Comparison of ENCODE assay signal across 35 cellular contexts in the genomic region with DNA sequence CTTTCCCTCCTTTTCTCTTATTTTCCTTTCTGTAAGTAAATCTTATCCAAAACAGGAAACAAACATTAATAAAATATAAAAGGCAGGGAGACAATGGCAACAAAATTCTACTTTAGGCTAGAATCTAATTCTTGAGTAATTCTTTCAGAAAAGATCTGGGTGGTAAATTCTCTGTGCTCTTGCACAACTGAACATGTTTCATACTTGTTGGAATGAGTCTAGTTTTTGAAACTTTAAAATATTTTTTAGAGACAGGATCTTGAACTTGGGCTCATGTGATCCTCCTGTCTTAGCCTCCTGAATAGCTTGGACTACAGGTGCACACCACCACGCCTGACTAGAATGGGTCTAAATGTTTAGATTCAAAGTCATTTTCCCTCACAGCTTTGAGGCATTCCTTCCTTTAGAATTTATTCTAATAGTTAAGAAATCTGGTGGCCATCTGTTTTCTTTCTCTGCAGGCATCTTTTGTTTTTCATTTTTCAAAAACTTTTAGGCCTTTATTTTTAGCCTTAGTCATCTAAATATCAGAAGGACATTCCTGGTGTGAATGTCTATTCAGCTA.
DNase-seq lines count a peak whose midpoint lies in the region; ATAC-seq, FAIRE-seq and TF ChIP-seq lines count a peak whose summit lies in the region.
"Had no signal": no experiment of that assay in that cellular context is flagged by ENCODE, and none has a peak within 500 bp of the region (broad histone marks: within the 10 kb centered on the region; RNA-seq: fewer than 3 reads in every experiment).

No MANE protein-coding gene starts in this region.

- H3K36me3 ChIP-seq in SK-N-SH (replicated peaks in 1 of 2; ENCODE audit: control insufficient read depth in 1 of 2, insufficient read depth in 2 of 2, low read length in 1 of 2) (no peaks in the 10 kb centered on the region), astrocyte (ENCODE audit: insufficient read depth, low read length) (no peaks in the 10 kb centered on the region), small intestine (ENCODE audit: control insufficient read depth in 2 of 2, insufficient read depth in 2 of 2, low read length in 2 of 2) (no peaks in the 10 kb centered on the region), MM.1S (replicated peaks; ENCODE audit: insufficient read depth, low read length) (no peaks in the 10 kb centered on the region), GM23338 (ENCODE audit: insufficient read depth) (no peaks in the 10 kb centered on the region)
- H3K36me3 ChIP-seq: esophagus muscularis mucosa, left lung, neural progenitor cell, SJSA1, vagina had no signal

- peaks cover 2% of the 10 kb centered on the region for H3K9me3 Mint-ChIP-seq in astrocyte (ENCODE audit: unreplicated experiment)
- H3K9me3 Mint-ChIP-seq in GM23338: peaks cover 11% of the 10 kb centered on the region; the same call in 1 of the 3 replicates
- H3K9me3 Mint-ChIP-seq: activated naive CD4-positive, alpha-beta T cell treated with anti-CD3 and anti-CD28 coated beads, Interleukin-2, amount 50 U/mL, for 24 hours; neural progenitor cell had no signal

- FAIRE-seq in astrocyte (lab: Jason Lieb, UNC) (no peak), small intestine (lab: Jason Lieb, UNC) (peak; percentile 15)
- FAIRE-seq: bronchial epithelial cell, D721Med, GM12878, RCC 7860 had no signal

- H3K36me3 Mint-ChIP-seq in astrocyte (ENCODE audit: low read depth, unreplicated experiment) (peaks cover 3% of the 10 kb centered on the region), GM23338 (ENCODE audit: low read depth) (peaks cover 12% of the 10 kb centered on the region)

- H3K27ac ChIP-seq in SK-N-SH (ENCODE audit: low read depth in 2 of 2, low read length in 1 of 2) (no peak overlapping the region), astrocyte (ENCODE audit: low read depth, low read length) (no peak overlapping the region), small intestine (ENCODE audit: low read depth in 1 of 2, low read length in 1 of 2) (no peak overlapping the region), MM.1S (ENCODE audit: low read length) (no peak overlapping the region), GM23338 (ENCODE audit: low read depth) (no peak overlapping the region)
- H3K27ac ChIP-seq: esophagus muscularis mucosa, left lung, neural progenitor cell, parathyroid adenoma, SJSA1, spleen, vagina had no signal

- no peak for TF ChIP-seq RAD21 in SK-N-SH (IDR thresholded peaks at IDR 0.05; ENCODE audit: low read length)

- no peak for TF ChIP-seq EP300 in SK-N-SH (IDR thresholded peaks at IDR 0.05; ENCODE audit: borderline replicate concordance in 1 of 2, low read depth in 1 of 2, low read length in 1 of 2)

- no peaks in the 10 kb centered on the region for H3K27me3 Mint-ChIP-seq in astrocyte (ENCODE audit: low read depth, unreplicated experiment)
- H3K27me3 Mint-ChIP-seq in GM23338 (ENCODE audit: insufficient read depth, low read depth, poor library complexity): no peaks in the 10 kb centered on the region
- H3K27me3 Mint-ChIP-seq: activated CD4-positive, alpha-beta T cell treated with anti-CD3 and anti-CD28 coated beads, Interleukin-2, amount 10 ng/mL, durations not matched to agents 24 days and 14 days; activated naive CD4-positive, alpha-beta T cell treated with anti-CD3 and anti-CD28 coated beads, Interleukin-2, amount 50 U/mL, for 24 hours; CD4-positive, alpha-beta T cell; IgD-negative memory B cell; stimulated activated naive CD8-positive, alpha-beta T cell treated with anti-CD3 and anti-CD28 coated beads, Interleukin-15, amount 100 ng/mL, for 72 hours; T-cell had no signal

- DNase-seq in SK-N-SH: no peak
- DNase-seq in astrocyte (ENCODE audit: low read depth): peak; percentile 3
- peak; percentile 67 for DNase-seq in fibroblast of peridontal ligament (ENCODE audit: extremely low read depth)
- DNase-seq in small intestine: no peak
- DNase-seq in MM.1S: no peak
- DNase-seq in GM23338 (ENCODE audit: low spot score): no peak
- DNase-seq: activated CD4-positive, alpha-beta T cell treated with anti-CD3 and anti-CD28 coated beads, Interleukin-2, amount 10 ng/mL, durations not matched to agents 24 days and 14 days; AML-193; CD4-positive, alpha-beta T cell; cortex of kidney; endodermal cell; H9; left lung; mesendoderm; NCI-H1048; NCI-H1694; NCI-H446 treated with DMSO at 0.1 percent for 48 hours; NCI-H774; spleen; stimulated activated naive CD8-positive, alpha-beta T cell treated with anti-CD3 and anti-CD28 coated beads, Interleukin-15, amount 100 ng/mL, for 72 hours; T-cell had no signal

- H2AFZ ChIP-seq in SK-N-SH (ENCODE audit: low read depth) (no peak overlapping the region), astrocyte (ENCODE audit: low read depth, low read length) (no peak overlapping the region), MM.1S (ENCODE audit: low read length) (no peak overlapping the region), GM23338 (no peak overlapping the region)
- H2AFZ ChIP-seq: neural progenitor cell, parathyroid adenoma had no signal

- no peak overlapping the region for H3K4me3 ChIP-seq in SK-N-SH (ENCODE audit: low read depth in 2 of 2, low read length in 1 of 2)
- H3K4me3 ChIP-seq in astrocyte (ENCODE audit: insufficient read depth, low read depth, low read length): no peak overlapping the region
- no peak overlapping the region for H3K4me3 ChIP-seq in small intestine (ENCODE audit: low read depth in 1 of 2, low read length in 2 of 2)
- H3K4me3 ChIP-seq in MM.1S (ENCODE audit: low read length): no peak overlapping the region
- H3K4me3 ChIP-seq in GM23338: no peak overlapping the region
- H3K4me3 ChIP-seq: esophagus muscularis mucosa, GM12878, left lung, neural progenitor cell, SJSA1, spleen, vagina had no signal

- H3K4me2 ChIP-seq in SK-N-SH (no peak overlapping the region), astrocyte (ENCODE audit: low read length) (no peak overlapping the region), MM.1S (ENCODE audit: low read depth, low read length) (no peak overlapping the region), GM23338 (no peak overlapping the region)
- H3K4me2 ChIP-seq: neural progenitor cell had no signal

- no peak for ATAC-seq in SK-N-SH treated with all-trans-retinoic acid at 6 μM for 48 hours
- ATAC-seq in HG02938 (IDR thresholded peaks at IDR 0.05; ENCODE audit: unreplicated experiment): no peak
- ATAC-seq in GM23338: no peak
- ATAC-seq: GM12878; left lung; stimulated activated naive CD8-positive, alpha-beta T cell treated with anti-CD3 and anti-CD28 coated beads, Interleukin-15, amount 100 ng/mL, for 72 hours; T-cell; WTC11 had no signal

- POLR2A ChIA-PET in SK-N-SH (lab: Yijun Ruan, JAX): no interaction called here

- no peak for TF ChIP-seq CTCF in SK-N-SH (IDR thresholded peaks at IDR 0.05)
- no peak for TF ChIP-seq CTCF in astrocyte (IDR thresholded peaks at IDR 0.05; ENCODE audit: insufficient read depth, low read depth, low read length)
- no peak for TF ChIP-seq CTCF in MM.1S (IDR thresholded peaks at IDR 0.05; ENCODE audit: low read length)
- TF ChIP-seq CTCF in GM23338 (conservative IDR thresholded peaks at IDR 0.05; ENCODE audit: low read depth in 2 of 2): no peak

- CTCF ChIA-PET in SK-N-SH (lab: Yijun Ruan, JAX): no interaction called here

- H3F3A ChIP-seq in SK-N-SH (replicated peaks; ENCODE audit: insufficient read depth) (peaks cover 4% of the 10 kb centered on the region), MM.1S (ENCODE audit: insufficient read depth, low read length) (no peaks in the 10 kb centered on the region), GM23338 (replicated peaks; ENCODE audit: low read depth) (no peaks in the 10 kb centered on the region)

- H3K9ac ChIP-seq in SK-N-SH (no peak overlapping the region), astrocyte (ENCODE audit: low read length) (no peak overlapping the region), MM.1S (ENCODE audit: low read length) (no peak overlapping the region)
- H3K9ac ChIP-seq: neural progenitor cell, parathyroid adenoma had no signal

- H3K9me2 ChIP-seq in SK-N-SH: 0 out of 2 replicates have a peak, but pooled peaks cover 5% of the 10 kb centered on the region
- no peaks in the 10 kb centered on the region for H3K9me2 ChIP-seq in MM.1S (replicated peaks; ENCODE audit: insufficient read depth, low read length)
- no peaks in the 10 kb centered on the region for H3K9me2 ChIP-seq in GM23338 (ENCODE audit: insufficient read depth)

- H3K79me2 ChIP-seq in SK-N-SH (ENCODE audit: insufficient read depth) (no peaks in the 10 kb centered on the region), astrocyte (ENCODE audit: insufficient read depth, low read length) (no peaks in the 10 kb centered on the region), MM.1S (ENCODE audit: low read length) (no peaks in the 10 kb centered on the region), GM23338 (replicated peaks; ENCODE audit: insufficient read depth) (peaks cover 7% of the 10 kb centered on the region; the same call in 1 of the 2 replicates)
- H3K79me2 ChIP-seq: parathyroid adenoma had no signal

- H3K27ac Mint-ChIP-seq in astrocyte (ENCODE audit: unreplicated experiment) (no peak overlapping the region), GM23338 (no peak overlapping the region)
- H3K27ac Mint-ChIP-seq: activated CD4-positive, alpha-beta T cell treated with anti-CD3 and anti-CD28 coated beads, Interleukin-2, amount 10 ng/mL, durations not matched to agents 24 days and 14 days; activated naive CD4-positive, alpha-beta T cell treated with anti-CD3 and anti-CD28 coated beads, Interleukin-2, amount 50 U/mL, for 24 hours; CD4-positive, alpha-beta T cell; endodermal cell; H9; IgD-negative memory B cell; neural progenitor cell; T-cell; WTC11 had no signal

- H3K9me3 ChIP-seq in SK-N-SH (no peaks in the 10 kb centered on the region), astrocyte (ENCODE audit: insufficient read depth, low read depth, low read length) (no peaks in the 10 kb centered on the region), small intestine (ENCODE audit: control insufficient read depth, low read depth) (no peaks in the 10 kb centered on the region), MM.1S (replicated peaks; ENCODE audit: insufficient read depth, low read length) (no peaks in the 10 kb centered on the region)
- H3K9me3 ChIP-seq: esophagus muscularis mucosa, left lung, SJSA1, vagina had no signal

- H3K4me1 ChIP-seq in SK-N-SH (ENCODE audit: control insufficient read depth in 1 of 2, insufficient read depth in 2 of 2, low read depth in 1 of 2, low read length in 1 of 2) (no peaks in the 10 kb centered on the region), astrocyte (ENCODE audit: insufficient read depth, low read length) (peaks cover 2% of the 10 kb centered on the region), small intestine (ENCODE audit: control insufficient read depth in 2 of 2, insufficient read depth in 1 of 2, low read depth in 1 of 2, low read length in 1 of 2) (no peaks in the 10 kb centered on the region), MM.1S (ENCODE audit: low read length) (no peaks in the 10 kb centered on the region), GM23338 (ENCODE audit: insufficient read depth) (no peaks in the 10 kb centered on the region)
- H3K4me1 ChIP-seq: esophagus muscularis mucosa, left lung, parathyroid adenoma, SJSA1, spleen, vagina had no signal

- H3K4me3 Mint-ChIP-seq in astrocyte (ENCODE audit: unreplicated experiment) (no peak overlapping the region), GM23338 (no peak overlapping the region)
- H3K4me3 Mint-ChIP-seq: activated CD4-positive, alpha-beta T cell treated with anti-CD3 and anti-CD28 coated beads, Interleukin-2, amount 10 ng/mL, durations not matched to agents 24 days and 14 days; activated naive CD4-positive, alpha-beta T cell treated with anti-CD3 and anti-CD28 coated beads, Interleukin-2, amount 50 U/mL, for 24 hours; CD4-positive, alpha-beta T cell; endodermal cell; H9; neural progenitor cell; stimulated activated naive CD8-positive, alpha-beta T cell treated with anti-CD3 and anti-CD28 coated beads, Interleukin-15, amount 100 ng/mL, for 72 hours; T-cell; WTC11 had no signal

- H3K4me1 Mint-ChIP-seq in astrocyte (ENCODE audit: low read depth, unreplicated experiment) (peaks cover 3% of the 10 kb centered on the region), GM23338 (peaks cover 9% of the 10 kb centered on the region; the same call in 2 of the 3 replicates)

- no peaks in the 10 kb centered on the region for H3K27me3 ChIP-seq in SK-N-SH (ENCODE audit: insufficient read depth)
- H3K27me3 ChIP-seq in astrocyte (ENCODE audit: insufficient read depth, low read length): no peaks in the 10 kb centered on the region
- no peaks in the 10 kb centered on the region for H3K27me3 ChIP-seq in small intestine (ENCODE audit: control insufficient read depth in 2 of 2, insufficient read depth in 2 of 2, low read length in 2 of 2)
- H3K27me3 ChIP-seq in MM.1S (replicated peaks; ENCODE audit: insufficient read depth, low read length): no peaks in the 10 kb centered on the region
- no peaks in the 10 kb centered on the region for H3K27me3 ChIP-seq in GM23338 (ENCODE audit: insufficient read depth)
- H3K27me3 ChIP-seq: esophagus muscularis mucosa, left lung, neural progenitor cell, SJSA1, spleen, vagina had no signal

- WGBS in SK-N-SH (ENCODE audit: low lambda C conversion rate): 94% methylated on average over 1 of the region's 1 CpG
- 93 to 100% (median 100%) methylated on average over 1 of the region's 1 CpG for WGBS in small intestine, 3 donors

- H4K20me1 ChIP-seq in SK-N-SH (ENCODE audit: insufficient read depth): no peaks in the 10 kb centered on the region
- no peaks in the 10 kb centered on the region for H4K20me1 ChIP-seq in astrocyte (ENCODE audit: insufficient read depth, low read length)
- H4K20me1 ChIP-seq in MM.1S (ENCODE audit: insufficient read depth, low read length): no peaks in the 10 kb centered on the region
- no peaks in the 10 kb centered on the region for H4K20me1 ChIP-seq in GM23338 (replicated peaks; ENCODE audit: insufficient read depth)

Comparison
In these comparisons a context has a peak if more than half of its experiments do, and no peak if none do; other contexts are left out.
1. DNase-seq: peak in astrocyte (single experiment) and fibroblast of peridontal ligament (single experiment); none in SK-N-SH (single experiment), small intestine (single experiment), MM.1S (single experiment) and GM23338 (single experiment).